In the genomic region with DNA sequence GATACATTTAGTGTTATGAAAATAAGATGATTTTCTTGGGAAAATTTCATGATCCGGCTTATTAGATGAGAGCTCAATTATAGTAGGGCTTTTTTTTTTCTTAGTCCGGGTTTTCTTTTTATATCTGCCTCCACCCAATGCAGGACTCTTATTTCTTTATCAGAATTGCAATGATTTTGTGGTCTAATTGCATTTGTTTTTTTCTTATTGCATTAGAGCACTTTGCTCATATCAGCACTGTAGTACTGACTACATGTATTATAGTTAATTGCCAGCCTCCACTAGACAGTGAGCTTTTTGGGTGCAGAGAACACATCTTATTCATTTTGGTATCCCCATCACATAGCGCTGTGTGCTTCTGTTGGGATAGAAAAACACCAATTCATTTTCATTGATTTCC, we compare ENCODE assay signal across 24 cellular contexts.
"Had no signal": no experiment of that assay in that cellular context is flagged by ENCODE, and none has a peak within 500 bp of the region (broad histone marks: within the 10 kb centered on the region; RNA-seq: fewer than 3 reads in every experiment).

No MANE protein-coding gene starts in this region.

- ATAC-seq: stimulated activated effector memory CD8-positive, alpha-beta T cell treated with anti-CD3 and anti-CD28 coated beads, Interleukin-12 subunit alpha, Interleukin-12 subunit beta, amount 100 ng/mL, for 72 hours; stimulated activated naive B cell treated with anti-CD40 and anti-IgM and Interleukin-4, amounts not matched to agents 10 μg/mL and 1 μg/mL and 100 μg/mL, for 72 hours; stimulated activated naive CD8-positive, alpha-beta T cell treated with anti-CD3 and anti-CD28 coated beads, Interleukin-15, amount 100 ng/mL, for 72 hours; stimulated activated naive CD8-positive, alpha-beta T cell treated with anti-CD3 and anti-CD28 coated beads, Interleukin-15, Interleukin-2, amounts not matched to agents 100 U/mL and 50 U/mL, for 24 hours; upper lobe of right lung had no signal

- H3K4me1 ChIP-seq: stomach, suprapubic skin, testis, thyroid gland, tibial nerve, transverse colon, upper lobe of left lung, upper lobe of right lung, uterus, vagina had no signal

- H3K4me3 ChIP-seq: stomach, suprapubic skin, testis, thoracic aorta, thyroid gland, tibial nerve, transverse colon, upper lobe of left lung, upper lobe of right lung, uterus, vagina had no signal

- H3K27me3 ChIP-seq: stomach, testis, thyroid gland, tibial nerve, transverse colon, upper lobe of left lung, upper lobe of right lung, uterus, vagina had no signal

- DNase-seq: stimulated activated CD4-positive, alpha-beta T cell treated with anti-CD3 and anti-CD28 coated beads, Interleukin-2, amount 100 ng/mL, for 48 hours; stimulated activated CD4-positive, alpha-beta T cell treated with anti-CD3 and anti-CD28 coated beads, Interleukin-4, amount 100 ng/mL, for 1 hour; stimulated activated CD4-positive, alpha-beta T cell treated with anti-CD3 and anti-CD28 coated beads, Interleukin-4, amount 100 ng/mL, for 24 hours; stimulated activated CD4-positive, alpha-beta T cell treated with anti-CD3 and anti-CD28 coated beads, Interleukin-4, amount 100 ng/mL, for 4 hours; stimulated activated CD8-positive, alpha-beta memory T cell treated with anti-CD3 and anti-CD28 coated beads, Interleukin-4, amount 100 ng/mL, for 48 hours; stimulated activated naive B cell treated with anti-CD40 and anti-IgM and Interleukin-4, amounts not matched to agents 10 μg/mL and 1 μg/mL and 100 μg/mL, for 72 hours; stimulated activated naive CD4-positive, alpha-beta T cell; stimulated activated naive CD4-positive, alpha-beta T cell treated with Interleukin-2 at 50 U/mL for 16 hours; stimulated activated naive CD8-positive, alpha-beta T cell treated with anti-CD3 and anti-CD28 coated beads, Interleukin-15, amount 100 ng/mL, for 72 hours; stimulated activated naive CD8-positive, alpha-beta T cell treated with anti-CD3 and anti-CD28 coated beads, Interleukin-15, Interleukin-2, amounts not matched to agents 100 U/mL and 50 U/mL, for 24 hours; stomach; substantia nigra; testis; thyroid gland; transverse colon; trophoblast cell; upper lobe of left lung; upper lobe of right lung; uterus had no signal

- H3K27ac ChIP-seq: stomach, suprapubic skin, testis, thoracic aorta, thyroid gland, tibial nerve, transverse colon, upper lobe of left lung, upper lobe of right lung, uterus, vagina had no signal

- H3K9me3 ChIP-seq: stomach, suprapubic skin, testis, thoracic aorta, thyroid gland, tibial nerve, transverse colon, upper lobe of left lung, upper lobe of right lung, uterus, vagina had no signal

- H3K36me3 ChIP-seq: stomach, suprapubic skin, thoracic aorta, thyroid gland, tibial nerve, transverse colon, upper lobe of left lung, upper lobe of right lung, uterus, vagina had no signal
